In the genomic region with DNA sequence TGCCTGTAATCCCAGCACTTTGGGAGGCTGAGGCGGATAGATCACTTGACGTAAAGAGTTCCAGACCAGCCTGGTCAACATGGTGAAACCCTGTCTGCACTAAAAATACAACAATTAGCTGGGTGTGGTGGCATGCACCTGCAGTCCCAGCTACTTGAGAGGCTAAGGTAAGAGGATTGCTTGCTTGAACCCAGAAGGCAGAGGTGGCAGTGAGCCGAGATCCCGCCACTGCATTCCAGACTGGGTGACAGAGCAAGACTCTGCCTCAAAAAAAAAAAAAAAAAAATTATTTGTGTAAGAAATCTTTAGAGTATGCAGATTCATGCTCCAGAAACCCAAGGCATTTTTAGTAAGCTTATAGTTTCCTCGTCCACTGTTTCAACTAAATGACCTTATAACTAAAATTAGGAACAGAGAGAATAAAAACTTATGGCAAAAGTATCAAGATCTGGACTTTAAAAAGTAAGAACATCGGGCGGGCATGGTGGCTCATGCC, we compare ENCODE assay signal across 17 cellular contexts.
"Had no signal": no experiment of that assay in that cellular context is flagged by ENCODE, and none has a peak within 500 bp of the region (broad histone marks: within the 10 kb centered on the region; RNA-seq: fewer than 3 reads in every experiment).

No MANE protein-coding gene starts in this region.

- H3K4me1 ChIP-seq: parathyroid adenoma had no signal

- ATAC-seq: activated CD4-positive, alpha-beta T cell treated with anti-CD3 and anti-CD28 coated beads for 36 hours; activated naive CD4-positive, alpha-beta T cell treated with anti-CD3 and anti-CD28 coated beads, Interleukin-2, amount 50 U/mL, for 72 hours; activated T-cell treated with anti-CD3 and anti-CD28 coated beads, Interleukin-2, amount 50 U/mL, for 4 hours; left lobe of liver; naive thymus-derived CD4-positive, alpha-beta T cell had no signal

- DNase-seq: activated CD4-positive, alpha-beta memory T cell treated with anti-CD3 and anti-CD28 coated beads for 36 hours; activated CD4-positive, alpha-beta T cell treated with anti-CD3 and anti-CD28 coated beads for 36 hours; activated gamma-delta T cell; activated T-cell treated with anti-CD3 and anti-CD28 coated beads, Interleukin-2, amount 50 U/mL, for 4 hours; amniotic stem cell; dorsolateral prefrontal cortex; endodermal cell; naive thymus-derived CD4-positive, alpha-beta T cell; stimulated activated CD4-positive, alpha-beta T cell treated with anti-CD3 and anti-CD28 coated beads, Interleukin-15, amount 100 ng/mL, for 24 hours; stimulated activated CD4-positive, alpha-beta T cell treated with anti-CD3 and anti-CD28 coated beads, Interleukin-4, amount 100 ng/mL, for 4 hours; stimulated activated CD8-positive, alpha-beta memory T cell treated with anti-CD3 and anti-CD28 coated beads, Interleukin-4, amount 100 ng/mL, for 48 hours; stimulated activated naive CD4-positive, alpha-beta T cell treated with Interleukin-2 at 50 U/mL for 16 hours; substantia nigra had no signal

- H3K4me3 ChIP-seq: dorsolateral prefrontal cortex had no signal

- H3K27me3 ChIP-seq: dorsolateral prefrontal cortex had no signal

- H3K27ac ChIP-seq: dorsolateral prefrontal cortex, parathyroid adenoma, VCaP had no signal
